In genomic region chr1:163427336-163427735, GRCh38 we compare ENCODE assay signal across 15 cellular contexts.
"Had no signal": no experiment of that assay in that cellular context is flagged by ENCODE, and none has a peak within 500 bp of the region (broad histone marks: within the 10 kb centered on the region; RNA-seq: fewer than 3 reads in every experiment).

No MANE protein-coding gene starts in this region.

- H3K36me3 ChIP-seq: heart left ventricle, pancreas had no signal

- H3K27me3 ChIP-seq: foreskin keratinocyte, heart left ventricle had no signal

- H3K9me3 ChIP-seq: mucosa of descending colon, pancreas had no signal

- DNase-seq: effector memory CD8-positive, alpha-beta T cell; foreskin keratinocyte; heart left ventricle; hippocampal formation; islet precursor cell; mammary epithelial cell; mucosa of descending colon; naive thymus-derived CD8-positive, alpha-beta T cell; occipital lobe; pancreas; right cardiac atrium; small intestine; stimulated activated CD4-positive, alpha-beta T cell treated with anti-CD3 and anti-CD28 coated beads, Interleukin-12 subunit alpha, Interleukin-12 subunit beta, amount 100 ng/mL, for 4 hours; stimulated activated naive CD4-positive, alpha-beta T cell had no signal

- H3K27ac ChIP-seq: foreskin keratinocyte, heart left ventricle, pancreas had no signal

- FAIRE-seq: pancreas, small intestine, urothelium cell line had no signal

- H3K4me3 ChIP-seq: heart left ventricle, mucosa of descending colon, pancreas had no signal

- H3K4me1 ChIP-seq: foreskin keratinocyte, heart left ventricle, pancreas had no signal
